In genomic region chr5:169354263-169354662, GRCh38 we compare ENCODE assay signal across 1 cellular context.
TF ChIP-seq lines count a peak whose summit lies in the region.

No MANE protein-coding gene starts in this region.

TF ChIP-seq in SK-N-SH, 30 proteins besides CTCF, POLR2A, EP300 and RAD21 (continued from another document):
- TF ChIP-seq, protein P1, sequence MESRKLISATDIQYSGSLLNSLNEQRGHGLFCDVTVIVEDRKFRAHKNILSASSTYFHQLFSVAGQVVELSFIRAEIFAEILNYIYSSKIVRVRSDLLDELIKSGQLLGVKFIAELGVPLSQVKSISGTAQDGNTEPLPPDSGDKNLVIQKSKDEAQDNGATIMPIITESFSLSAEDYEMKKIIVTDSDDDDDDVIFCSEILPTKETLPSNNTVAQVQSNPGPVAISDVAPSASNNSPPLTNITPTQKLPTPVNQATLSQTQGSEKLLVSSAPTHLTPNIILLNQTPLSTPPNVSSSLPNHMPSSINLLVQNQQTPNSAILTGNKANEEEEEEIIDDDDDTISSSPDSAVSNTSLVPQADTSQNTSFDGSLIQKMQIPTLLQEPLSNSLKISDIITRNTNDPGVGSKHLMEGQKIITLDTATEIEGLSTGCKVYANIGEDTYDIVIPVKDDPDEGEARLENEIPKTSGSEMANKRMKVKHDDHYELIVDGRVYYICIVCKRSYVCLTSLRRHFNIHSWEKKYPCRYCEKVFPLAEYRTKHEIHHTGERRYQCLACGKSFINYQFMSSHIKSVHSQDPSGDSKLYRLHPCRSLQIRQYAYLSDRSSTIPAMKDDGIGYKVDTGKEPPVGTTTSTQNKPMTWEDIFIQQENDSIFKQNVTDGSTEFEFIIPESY (IDR thresholded peaks at IDR 0.05; ENCODE audit: borderline replicate concordance, low read depth): no peak
- TF ChIP-seq RFX5 (IDR thresholded peaks at IDR 0.05; ENCODE audit: low read length) (no peak), NFIC (IDR thresholded peaks at IDR 0.05; ENCODE audit: borderline replicate concordance) (peak; percentile 77), TAF1 (IDR thresholded peaks at IDR 0.05; ENCODE audit: borderline replicate concordance, low read depth, low read length) (no peak), RCOR1 (IDR thresholded peaks at IDR 0.05; ENCODE audit: low read length) (no peak), TEAD4 (IDR thresholded peaks at IDR 0.05; ENCODE audit: borderline replicate concordance, insufficient read depth) (peak; percentile 43; the same call in 1 of the 2 replicates), MXI1 (IDR thresholded peaks at IDR 0.05; ENCODE audit: low read depth, low read length) (no peak), PBX3 (IDR thresholded peaks at IDR 0.05) (peak; percentile 51), FOXM1 (IDR thresholded peaks at IDR 0.05; ENCODE audit: low read depth) (no peak), IRF3 (IDR thresholded peaks at IDR 0.05; ENCODE audit: low read depth, low read length) (no peak), MEF2A (IDR thresholded peaks at IDR 0.05; ENCODE audit: borderline replicate concordance, low read depth) (no peak), JUND (IDR thresholded peaks at IDR 0.05) (peak; percentile 70; the same call in 1 of the 2 replicates), POLR2AphosphoS5 (IDR thresholded peaks at IDR 0.05; ENCODE audit: low read depth, low read length) (no peak), SMC3 (IDR thresholded peaks at IDR 0.05; ENCODE audit: low read depth, low read length) (no peak), FOSL2 (IDR thresholded peaks at IDR 0.05; ENCODE audit: borderline replicate concordance, low read depth) (peak; percentile 54; the same call in 1 of the 2 replicates), ELF1 (IDR thresholded peaks at IDR 0.05) (no peak), TCF12 (IDR thresholded peaks at IDR 0.05) (peak; percentile 85), CHD2 (IDR thresholded peaks at IDR 0.05; ENCODE audit: low read length, partially characterized antibody) (no peak), YY1 (IDR thresholded peaks at IDR 0.05; ENCODE audit: low read depth) (no peak), RXRA (IDR thresholded peaks at IDR 0.05; ENCODE audit: borderline replicate concordance, low read depth) (peak; percentile 33; the same call in 1 of the 2 replicates)
- TF ChIP-seq, protein P2, sequence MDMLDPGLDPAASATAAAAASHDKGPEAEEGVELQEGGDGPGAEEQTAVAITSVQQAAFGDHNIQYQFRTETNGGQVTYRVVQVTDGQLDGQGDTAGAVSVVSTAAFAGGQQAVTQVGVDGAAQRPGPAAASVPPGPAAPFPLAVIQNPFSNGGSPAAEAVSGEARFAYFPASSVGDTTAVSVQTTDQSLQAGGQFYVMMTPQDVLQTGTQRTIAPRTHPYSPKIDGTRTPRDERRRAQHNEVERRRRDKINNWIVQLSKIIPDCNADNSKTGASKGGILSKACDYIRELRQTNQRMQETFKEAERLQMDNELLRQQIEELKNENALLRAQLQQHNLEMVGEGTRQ (IDR thresholded peaks at IDR 0.05; ENCODE audit: borderline replicate concordance, low read depth, low read length): no peak
